17 cellular contexts compared by ENCODE assay signal in genomic region chr20:54112221-54112884, GRCh38. TPM values are rescaled to one million over a fixed set of nuclear protein-coding genes. Genes with fewer than 3 reads are reported as not detected.
DNase-seq lines count a peak whose midpoint lies in the region; ATAC-seq and TF ChIP-seq lines count a peak whose summit lies in the region.
"Had no signal": no experiment of that assay in that cellular context is flagged by ENCODE, and none has a peak within 500 bp of the region (broad histone marks: within the 10 kb centered on the region; RNA-seq: fewer than 3 reads in every experiment).

No MANE protein-coding gene starts in this region.

- H3K36me3 ChIP-seq in esophagus squamous epithelium (no peaks in the 10 kb centered on the region), liver (ENCODE audit: control insufficient read depth in 4 of 4, insufficient read depth in 3 of 4, low read depth in 1 of 4, low read length in 3 of 4) (no peaks in the 10 kb centered on the region), transverse colon (no peaks in the 10 kb centered on the region)

- H3K36me3 Mint-ChIP-seq in activated CD4-positive, alpha-beta memory T cell treated with anti-CD3 and anti-CD28 coated beads for 36 hours, result no peaks in the 10 kb centered on the region

- no peak overlapping the region for H3K27ac Mint-ChIP-seq in activated CD4-positive, alpha-beta memory T cell treated with anti-CD3 and anti-CD28 coated beads for 36 hours

- peak in 1 of 2 donors; percentile 23 for TF ChIP-seq RAD21 in liver (IDR thresholded peaks at IDR 0.05)

- POLR2A ChIA-PET in activated CD4-positive, alpha-beta memory T cell treated with anti-CD3 and anti-CD28 coated beads for 36 hours (lab: Charles Lee), result no interaction called here

- ATAC-seq in HG02885 (IDR thresholded peaks at IDR 0.05; ENCODE audit: poor library complexity, unreplicated experiment), result no peak
- ATAC-seq: Panc1 had no signal

- H3K9me3 ChIP-seq in esophagus squamous epithelium (no peaks in the 10 kb centered on the region), liver (ENCODE audit: control insufficient read depth in 4 of 4, low read length in 3 of 4) (no peaks in the 10 kb centered on the region), transverse colon (no peaks in the 10 kb centered on the region)

- H3K9ac ChIP-seq in liver (ENCODE audit: low read depth in 1 of 2, low read length in 2 of 2), result no peak overlapping the region

- WGBS in esophagus squamous epithelium, 2 donors, result 46 to 66% methylated on average over 4 of the region's 4 CpGs
- WGBS in liver, result 32% methylated on average over 4 of the region's 4 CpGs
- WGBS in transverse colon (ENCODE audit: low coverage in 1 of 2), 2 donors, result 72 to 76% methylated on average over 2 to 4 of the region's 4 CpGs

- H3K4me3 ChIP-seq in esophagus squamous epithelium (no peak overlapping the region), liver (ENCODE audit: low read depth in 1 of 3, low read length in 3 of 3) (no peak overlapping the region), transverse colon (no peak overlapping the region)

- intact Hi-C loops in esophagus squamous epithelium (cut with DNase I) (no loop called here), transverse colon (cut with DNase I; ENCODE audit: low total_unique reads) (no loop called here)
- intact Hi-C loops in activated CD4-positive, alpha-beta memory T cell treated with anti-CD3 and anti-CD28 coated beads for 36 hours (cut with micrococcal nuclease), result no loop called here

- H3K4me1 ChIP-seq in esophagus squamous epithelium (peaks cover 0 to 59% (median 7%) of the 10 kb centered on the region in 3 donors), liver (ENCODE audit: control insufficient read depth in 4 of 4, insufficient read depth in 4 of 4, low read length in 3 of 4) (peaks cover 15 to 45% (median 25%) of the 10 kb centered on the region in 4 donors), transverse colon (peaks cover 3 to 59% (median 26%) of the 10 kb centered on the region in 4 donors)

- no peak for TF ChIP-seq POLR2A in esophagus squamous epithelium (IDR thresholded peaks at IDR 0.05)
- no peak for TF ChIP-seq POLR2A in transverse colon (IDR thresholded peaks at IDR 0.05)

- peak overlapping the region; percentile 44 to 65 (median 64) for H3K27ac ChIP-seq in esophagus squamous epithelium
- peak overlapping the region; percentile 87 to 92 for H3K27ac ChIP-seq in liver (ENCODE audit: low read depth in 1 of 2, low read length in 2 of 2)
- H3K27ac ChIP-seq in transverse colon, result peak overlapping the region; percentile 43 to 81 (median 64)

- in situ Hi-C loops in transverse colon (cut with MboI; ENCODE audit: low pct_ligation_motif_present in 1 of 4, low pct_unique_long_range_greater_than_20kb in 1 of 4, low sequenced_read_pairs in 3 of 4), result loop anchor here in 2 of 4 donors (25.0 kb wide), 1 partner anchor 525 kb away; no protein-coding TSS in a partner anchor

- DNase-seq in amniotic epithelial cell (ENCODE audit: low read depth) (peak; percentile 36), esophagus squamous epithelium (lab: John Stamatoyannopoulos, UW) (no peak), transverse colon (peak; percentile 27), NCI-H748 (lab: John Stamatoyannopoulos, UW; ENCODE audit: unreplicated experiment) (no peak)
- DNase-seq in activated CD4-positive, alpha-beta memory T cell treated with anti-CD3 and anti-CD28 coated beads for 36 hours, result no peak
- DNase-seq in effector CD4-positive, alpha-beta T cell, result no peak
- DNase-seq: AML-193, COR-L47, DMS153, KBM-7, NCI-H1417 treated with DMSO at 0.1 percent for 48 hours, NCI-H2081 had no signal

- peaks cover 2% of the 10 kb centered on the region for H3K9me3 Mint-ChIP-seq in activated CD4-positive, alpha-beta memory T cell treated with anti-CD3 and anti-CD28 coated beads for 36 hours

- peaks cover 7% of the 10 kb centered on the region for H3K27me3 Mint-ChIP-seq in activated CD4-positive, alpha-beta memory T cell treated with anti-CD3 and anti-CD28 coated beads for 36 hours

- CTCF ChIA-PET in activated CD4-positive, alpha-beta memory T cell treated with anti-CD3 and anti-CD28 coated beads for 36 hours (lab: Charles Lee), result interaction anchor here (0.7 kb wide), 1 partner anchor 8 kb away, joined by 3 read pairs; no protein-coding TSS in a partner anchor

- TF ChIP-seq CTCF in esophagus squamous epithelium (IDR thresholded peaks at IDR 0.05) (no peak), liver (IDR thresholded peaks at IDR 0.05; ENCODE audit: low read depth, low read length, missing input control) (no peak), transverse colon (IDR thresholded peaks at IDR 0.05) (no peak)

- peaks cover 2% of the 10 kb centered on the region for H3K4me1 Mint-ChIP-seq in activated CD4-positive, alpha-beta memory T cell treated with anti-CD3 and anti-CD28 coated beads for 36 hours (ENCODE audit: low read depth)

- no peak for TF ChIP-seq EP300 in transverse colon (IDR thresholded peaks at IDR 0.05; ENCODE audit: low read depth)

- H3K27me3 ChIP-seq in esophagus squamous epithelium, result no peaks in the 10 kb centered on the region
- no peaks in the 10 kb centered on the region for H3K27me3 ChIP-seq in liver (ENCODE audit: control insufficient read depth in 4 of 4, insufficient read depth in 4 of 4, low read length in 3 of 4)
- no peaks in the 10 kb centered on the region for H3K27me3 ChIP-seq in transverse colon

- H3K4me3 Mint-ChIP-seq in activated CD4-positive, alpha-beta memory T cell treated with anti-CD3 and anti-CD28 coated beads for 36 hours, result no peak overlapping the region

TF ChIP-seq in liver, 16 proteins besides CTCF, POLR2A, EP300 and RAD21 (continues in another document):
- TF ChIP-seq TAF1 (conservative IDR thresholded peaks at IDR 0.05) (no peak), FOXA1 (IDR thresholded peaks at IDR 0.05) (no peak), SP1 (IDR thresholded peaks at IDR 0.05) (peak; percentile 77), REST (IDR thresholded peaks at IDR 0.05) (peak; percentile 65), HNF4G (IDR thresholded peaks at IDR 0.05) (no peak), YY1 (IDR thresholded peaks at IDR 0.05) (peak; percentile 67), ATF3 (IDR thresholded peaks at IDR 0.05) (peak; percentile 44), GABPA (IDR thresholded peaks at IDR 0.05 in 1 of 2, conservative IDR thresholded peaks at IDR 0.05 in 1 of 2) (peak in 1 of 2 donors; percentile 34), NR2F2 (IDR thresholded peaks at IDR 0.05) (no peak), ZBTB33 (IDR thresholded peaks at IDR 0.05) (peak; percentile 75), HNF4A (conservative IDR thresholded peaks at IDR 0.05) (peak; percentile 76 to 84), MAX (IDR thresholded peaks at IDR 0.05) (peak; percentile 72), EGR1 (IDR thresholded peaks at IDR 0.05; ENCODE audit: low read depth in 2 of 2) (peak in 1 of 2 donors; percentile 66), JUND (IDR thresholded peaks at IDR 0.05) (peak in 1 of 2 donors; percentile 71), FOXA2 (IDR thresholded peaks at IDR 0.05) (peak; percentile 6)

RNA-seq across cellular contexts. Expression of gene BCAS1, which starts 42.0 kb away (rescaled TPM):
- total RNA-seq in esophagus squamous epithelium (1 to 10 TPM in 3 of 4 donors, under 1 TPM in 1; 0.97 to 9.3 (median 4.4) TPM), liver (under 1 TPM; under 0.01 to 0.93 TPM), transverse colon (100 to 1,000 TPM in 2 of 4 donors, 10 to 100 TPM in 2; 68.9 to 127 (median 89.0) TPM)
- polyA plus RNA-seq in liver, result under 1 TPM; 0.02 to 0.06 TPM
- total RNA-seq in activated CD4-positive, alpha-beta memory T cell treated with anti-CD3 and anti-CD28 coated beads for 36 hours, result under 1 TPM; 0.07 to 0.17 TPM
- total RNA-seq: NCI-H460, SK-MEL-5 had no signal

Comparison
In these comparisons a context has a peak if more than half of its experiments do, and no peak if none do; other contexts are left out.
1. DNase-seq: peak in amniotic epithelial cell (single experiment) and transverse colon (single experiment); none in esophagus squamous epithelium (single experiment), activated CD4-positive, alpha-beta memory T cell treated with anti-CD3 and anti-CD28 coated beads for 36 hours (single experiment), NCI-H748 (single experiment) and effector CD4-positive, alpha-beta T cell (single experiment).
2. RNA of gene BCAS1, which starts 42.0 kb away (total RNA-seq): 68.9 to 127 TPM in transverse colon; 0.97 to 9.3 TPM in esophagus squamous epithelium, under 0.01 to 0.93 TPM in liver and 0.07 to 0.17 TPM in activated CD4-positive, alpha-beta memory T cell treated with anti-CD3 and anti-CD28 coated beads for 36 hours; every median in the first group is over 4 times any median in the second.
3. Peak in every context shown above with its lines, with median percentiles within 50 percentile points of each other: H3K27ac ChIP-seq.